Comparison of ENCODE assay signal across 16 cellular contexts in genomic region chr10:121681171-121681752, GRCh38.
A peak's percentile ranks its signal among the peaks of the same experiment; 100 is the strongest.
DNase-seq lines count a peak whose midpoint lies in the region; ATAC-seq and TF ChIP-seq lines count a peak whose summit lies in the region.
"Had no signal": no experiment of that assay in that cellular context is flagged by ENCODE, and none has a peak within 500 bp of the region (broad histone marks: within the 10 kb centered on the region; RNA-seq: fewer than 3 reads in every experiment).

No MANE protein-coding gene starts in this region.

- H3K9me3 ChIP-seq in cardiac muscle cell (ENCODE audit: low read depth) = no peaks in the 10 kb centered on the region
- peaks cover 0 to 15% (median 0%) of the 10 kb centered on the region in 12 donors for H3K9me3 ChIP-seq in heart left ventricle
- peaks cover 5% of the 10 kb centered on the region for H3K9me3 ChIP-seq in neuron (ENCODE audit: low read length)
- no peaks in the 10 kb centered on the region for H3K9me3 ChIP-seq in ovary

- H3K4me3 ChIP-seq in cardiac muscle cell (no peak overlapping the region), heart left ventricle (no peak overlapping the region), fibroblast of villous mesenchyme (ENCODE audit: low read depth, low read length) (no peak overlapping the region), neuron (ENCODE audit: low read length) (no peak overlapping the region), ovary (no peak overlapping the region)
- H3K4me3 ChIP-seq: BLaER1 had no signal

- H3K36me3 ChIP-seq in cardiac muscle cell (no peaks in the 10 kb centered on the region), heart left ventricle (no peaks in the 10 kb centered on the region), neuron (ENCODE audit: insufficient read depth, low read length) (no peaks in the 10 kb centered on the region), ovary (no peaks in the 10 kb centered on the region)
- H3K36me3 ChIP-seq: BLaER1 had no signal

- H3K4me1 ChIP-seq in cardiac muscle cell (ENCODE audit: low read depth) = peaks cover 10% of the 10 kb centered on the region
- H3K4me1 ChIP-seq in heart left ventricle = no peaks in the 10 kb centered on the region
- H3K4me1 ChIP-seq in neuron (ENCODE audit: insufficient read depth, low read length) = peaks cover 50% of the 10 kb centered on the region
- no peaks in the 10 kb centered on the region for H3K4me1 ChIP-seq in ovary (ENCODE audit: insufficient read depth)
- H3K4me1 ChIP-seq: BLaER1 had no signal

- TF ChIP-seq CTCF in cardiac muscle cell (IDR thresholded peaks at IDR 0.05; ENCODE audit: low read depth, low read length) = no peak
- no peak for TF ChIP-seq CTCF in heart left ventricle (IDR thresholded peaks at IDR 0.05)
- TF ChIP-seq CTCF in fibroblast of villous mesenchyme (IDR thresholded peaks at IDR 0.05; ENCODE audit: insufficient read depth, low read depth, low read length) = no peak
- TF ChIP-seq CTCF in ovary (IDR thresholded peaks at IDR 0.05) = no peak

- intact Hi-C loops in heart left ventricle (cut with DNase I) (no loop called here), ovary (cut with DNase I) (no loop called here)

- H3K27me3 ChIP-seq in cardiac muscle cell = no peaks in the 10 kb centered on the region
- H3K27me3 ChIP-seq in heart left ventricle = peaks cover 0 to 15% (median 0%) of the 10 kb centered on the region in 9 donors
- no peaks in the 10 kb centered on the region for H3K27me3 ChIP-seq in neuron (ENCODE audit: insufficient read depth, low read length)
- H3K27me3 ChIP-seq in ovary = no peaks in the 10 kb centered on the region
- H3K27me3 ChIP-seq: BLaER1 had no signal

- TF ChIP-seq POLR2A in heart left ventricle (IDR thresholded peaks at IDR 0.05) (no peak), ovary (IDR thresholded peaks at IDR 0.05) (no peak)

- H3K27ac ChIP-seq in cardiac muscle cell (peak overlapping the region; percentile 15), heart left ventricle (peak overlapping the region in 1 of 12 donors; percentile 30), ovary (no peak overlapping the region)
- H3K27ac ChIP-seq: BLaER1 had no signal

- DNase-seq in cardiac muscle cell (ENCODE audit: low read depth in 1 of 2, low spot score in 1 of 2) = no peak
- no peak for DNase-seq in heart left ventricle
- DNase-seq in fibroblast of villous mesenchyme (ENCODE audit: low read depth) = peak; percentile 11
- no peak for DNase-seq in NOMO-1 treated with dmso at 0.1 percent for 144 hours (lab: John Stamatoyannopoulos, UW; ENCODE audit: unreplicated experiment)
- DNase-seq in ovary = no peak
- DNase-seq in NCI-H128 (lab: John Stamatoyannopoulos, UW; ENCODE audit: unreplicated experiment) = no peak
- DNase-seq in activated T-cell treated with anti-CD3 and anti-CD28 coated beads, Interleukin-2, amount 50 U/mL, for 48 hours = no peak
- DNase-seq: 8988T; activated CD8-positive, alpha-beta memory T cell treated with anti-CD3 and anti-CD28 coated beads, Interleukin-2, amount 10 ng/mL, durations not matched to agents 7 days and 5 days; activated effector memory CD4-positive, alpha-beta T cell treated with anti-CD3 and anti-CD28 coated beads, Interleukin-2, amount 50 U/mL, for 16 hours; DMS 273 treated with DMSO at 0.1 percent for 48 hours; left colon; NCI-H1436; RPMI8226 had no signal

- ATAC-seq in heart left ventricle = no peak
- ATAC-seq: activated CD8-positive, alpha-beta memory T cell treated with anti-CD3 and anti-CD28 coated beads, Interleukin-2, amount 10 ng/mL, durations not matched to agents 7 days and 5 days; left colon had no signal

- TF ChIP-seq EP300 in ovary (IDR thresholded peaks at IDR 0.05) = no peak

- H2AFZ ChIP-seq in neuron (ENCODE audit: low read depth, low read length) = peak overlapping the region; percentile 35

- 51 to 53% (median 52%) methylated on average over 7 to 8 of the region's 8 CpGs for WGBS in heart left ventricle, 4 donors
- WGBS in ovary, 3 donors = 73 to 83% (median 78%) methylated on average over 8 of the region's 8 CpGs
